In the genomic region with DNA sequence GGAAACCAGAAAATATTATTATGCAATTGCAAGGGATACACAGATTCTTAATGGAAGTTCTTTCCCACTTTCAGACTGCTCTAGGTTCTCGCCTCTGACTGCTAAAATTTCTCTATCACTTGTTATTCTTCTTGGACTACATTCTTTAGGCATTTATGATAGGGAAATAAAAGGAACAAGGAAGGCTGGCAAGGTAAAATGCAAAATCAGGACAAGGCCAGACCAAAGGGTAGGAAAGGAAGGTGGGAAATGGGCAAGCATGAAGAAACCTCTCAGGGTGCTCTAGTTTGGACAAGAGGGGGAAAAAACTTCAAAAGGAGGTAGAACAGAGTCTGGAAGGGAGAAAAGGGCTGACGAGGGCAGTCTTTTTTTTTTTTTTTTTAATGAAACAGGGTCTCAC, we compare ENCODE assay signal across 15 cellular contexts. TPM values are rescaled to one million over a fixed set of nuclear protein-coding genes. Genes with fewer than 3 reads are reported as not detected.
A peak's percentile ranks its signal among the peaks of the same experiment; 100 is the strongest.
DNase-seq lines count a peak whose midpoint lies in the region; ATAC-seq and TF ChIP-seq lines count a peak whose summit lies in the region.
"Had no signal": no experiment of that assay in that cellular context is flagged by ENCODE, and none has a peak within 500 bp of the region (broad histone marks: within the 10 kb centered on the region; RNA-seq: fewer than 3 reads in every experiment).

No MANE protein-coding gene starts in this region.

- TF ChIP-seq EP300 in esophagus muscularis mucosa (IDR thresholded peaks at IDR 0.05): no peak

- intact Hi-C loops in MCF 10A (cut with micrococcal nuclease): no loop called here
- intact Hi-C loops in mammary epithelial cell (cut with micrococcal nuclease): no loop called here
- intact Hi-C loops in esophagus muscularis mucosa (cut with DNase I): no loop called here
- intact Hi-C loops in mucosa of descending colon (cut with DNase I, micrococcal nuclease): no loop called here

- H3K36me3 ChIP-seq in mammary epithelial cell (ENCODE audit: insufficient read depth, low read length) (no peaks in the 10 kb centered on the region), esophagus muscularis mucosa (peaks cover 0 to 67% (median 20%) of the 10 kb centered on the region in 4 donors), mucosa of descending colon (ENCODE audit: low read depth) (no peaks in the 10 kb centered on the region)
- H3K36me3 ChIP-seq: BLaER1 had no signal

- H2AFZ ChIP-seq in mammary epithelial cell (ENCODE audit: low read depth, low read length): no peak overlapping the region

- no peaks in the 10 kb centered on the region for H3K4me1 ChIP-seq in mammary epithelial cell (ENCODE audit: insufficient read depth, low read length)
- H3K4me1 ChIP-seq in esophagus muscularis mucosa: no peaks in the 10 kb centered on the region
- H3K4me1 ChIP-seq in mucosa of descending colon (ENCODE audit: low read depth): peaks cover 11% of the 10 kb centered on the region
- H3K4me1 ChIP-seq: BLaER1 had no signal

- CTCF ChIA-PET in MCF 10A (lab: Yijun Ruan, JAX) (no interaction called here), mammary epithelial cell (lab: Charles Lee; ENCODE audit: low non-redundant PET) (no interaction called here)

- H3K79me2 ChIP-seq in mammary epithelial cell (ENCODE audit: insufficient read depth, low read length): no peaks in the 10 kb centered on the region

- no peak for TF ChIP-seq POLR2A in esophagus muscularis mucosa (IDR thresholded peaks at IDR 0.05; ENCODE audit: low read depth)

- H3K27me3 ChIP-seq in mammary epithelial cell (ENCODE audit: insufficient read depth, low read length): no peaks in the 10 kb centered on the region
- no peaks in the 10 kb centered on the region for H3K27me3 ChIP-seq in esophagus muscularis mucosa
- H3K27me3 ChIP-seq: BLaER1 had no signal

- H3K36me3 Mint-ChIP-seq in MCF 10A (ENCODE audit: insufficient read depth, unreplicated experiment): no peaks in the 10 kb centered on the region
- H3K36me3 Mint-ChIP-seq: CD14-positive monocyte had no signal

- no peak overlapping the region for H3K9ac ChIP-seq in mammary epithelial cell (ENCODE audit: insufficient read depth, low read length)
- H3K9ac ChIP-seq: BLaER1 had no signal

- in situ Hi-C loops in mammary epithelial cell (cut with MboI; ENCODE audit: low sequenced_read_pairs in 2 of 2) (no loop called here), GM13976 (cut with MboI; ENCODE audit: low sequenced_read_pairs, unreplicated experiment) (loop anchor here (10.0 kb wide), 1 partner anchor 57 kb away; no protein-coding TSS in a partner anchor)

- BruUV-seq in MCF 10A (replicated peaks; lab: Mats Ljungman, UMichigan): no TSS peak
- BruUV-seq in mammary epithelial cell (replicated peaks; lab: Mats Ljungman, UMichigan): no TSS peak

- no peak overlapping the region for H3K27ac ChIP-seq in mammary epithelial cell (ENCODE audit: insufficient read depth, low read depth, low read length)
- H3K27ac ChIP-seq in esophagus muscularis mucosa (replicated peaks in 1 of 4): no peak overlapping the region
- H3K27ac ChIP-seq: BLaER1 had no signal

- POLR2A ChIA-PET in MCF 10A (lab: Yijun Ruan, JAX): no interaction called here

- dilution Hi-C loops in mammary epithelial cell (cut with HindIII; ENCODE audit: low sequenced_read_pairs): no loop called here

- 57% methylated on average over 2 of the region's 2 CpGs for WGBS in mammary epithelial cell (ENCODE audit: low coverage, missing lambda C conversion rate)
- 83% methylated on average over 2 of the region's 2 CpGs for WGBS in esophagus muscularis mucosa

- H3K27me3 Mint-ChIP-seq in MCF 10A (ENCODE audit: insufficient read depth, unreplicated experiment): no peaks in the 10 kb centered on the region
- H3K27me3 Mint-ChIP-seq: CD4-positive, alpha-beta memory T cell had no signal

- peak; percentile 78 for ATAC-seq in mucosa of descending colon

- TF ChIP-seq CTCF in MCF 10A (IDR thresholded peaks at IDR 0.05; ENCODE audit: unreplicated experiment) (no peak), mammary epithelial cell (conservative IDR thresholded peaks at IDR 0.05 in 1 of 2, IDR thresholded peaks at IDR 0.05 in 1 of 2; ENCODE audit: extremely low read depth in 1 of 2, insufficient read depth in 1 of 2, low read depth in 1 of 2, low read length in 2 of 2) (no peak), esophagus muscularis mucosa (IDR thresholded peaks at IDR 0.05) (no peak), mucosa of descending colon (IDR thresholded peaks at IDR 0.05) (no peak), GM13976 (IDR thresholded peaks at IDR 0.05; ENCODE audit: borderline replicate concordance, control extremely low read depth, extremely low read depth, insufficient read depth, missing control alignments) (no peak)

- no peaks in the 10 kb centered on the region for H4K20me1 ChIP-seq in mammary epithelial cell (ENCODE audit: insufficient read depth, low read length)
- H4K20me1 ChIP-seq: BLaER1 had no signal

- no peaks in the 10 kb centered on the region for H3K9me3 Mint-ChIP-seq in MCF 10A (ENCODE audit: unreplicated experiment)
- H3K9me3 Mint-ChIP-seq: CD14-positive monocyte; CD4-positive, alpha-beta memory T cell; H9 had no signal

- H3K4me3 Mint-ChIP-seq in MCF 10A (ENCODE audit: unreplicated experiment): no peak overlapping the region
- H3K4me3 Mint-ChIP-seq: CD14-positive monocyte; CD4-positive, alpha-beta memory T cell; H9 had no signal

- no peak overlapping the region for H3K4me2 ChIP-seq in mammary epithelial cell (ENCODE audit: insufficient read depth, low read depth, low read length)
- H3K4me2 ChIP-seq: BLaER1 had no signal

- DNase-seq in MCF 10A (ENCODE audit: unreplicated experiment) (no peak), mammary epithelial cell (no peak), esophagus muscularis mucosa (ENCODE audit: extremely low spot score) (peak; percentile 5), mucosa of descending colon (peak in 1 of 3 donors; percentile 40), hepatic stellate cell (ENCODE audit: low spot score) (no peak), RPMI8226 (no peak), GM13976 (ENCODE audit: low spot score) (no peak)
- DNase-seq: 8988T; CD4-positive, alpha-beta memory T cell; DMS153; DMS79; GF-D8; H9 had no signal

- H3K4me1 Mint-ChIP-seq in MCF 10A (ENCODE audit: insufficient read depth, unreplicated experiment): no peaks in the 10 kb centered on the region
- H3K4me1 Mint-ChIP-seq: CD4-positive, alpha-beta memory T cell had no signal

- no peak overlapping the region for H3K4me3 ChIP-seq in mammary epithelial cell (replicated peaks in 1 of 3; ENCODE audit: insufficient read depth in 1 of 3, low read depth in 2 of 3, low read length in 3 of 3)
- no peak overlapping the region for H3K4me3 ChIP-seq in esophagus muscularis mucosa
- no peak overlapping the region for H3K4me3 ChIP-seq in mucosa of descending colon
- H3K4me3 ChIP-seq: BLaER1 had no signal

- peak overlapping the region; percentile 13 for H3K27ac Mint-ChIP-seq in MCF 10A (ENCODE audit: low read depth, unreplicated experiment)
- H3K27ac Mint-ChIP-seq: H9 had no signal

- H3K9me3 ChIP-seq in mammary epithelial cell (replicated peaks; ENCODE audit: insufficient read depth, low read length) (no peaks in the 10 kb centered on the region), esophagus muscularis mucosa (no peaks in the 10 kb centered on the region), mucosa of descending colon (no peaks in the 10 kb centered on the region)
- H3K9me3 ChIP-seq: BLaER1 had no signal

RNA-seq across cellular contexts. Expression of a gene that starts 26.2 kb away (rescaled TPM):
- 76.9 and 84.7 TPM in 2 replicates for total RNA-seq in MCF 10A (2022)
- total RNA-seq in mammary epithelial cell: 100 to 1,000 TPM; 100 to 108 TPM
- polyA plus RNA-seq in mammary epithelial cell: 217 TPM
- 159 TPM for polyA minus RNA-seq in mammary epithelial cell
- 10 to 100 TPM; 84.3 to 90.2 (median 89.3) TPM for total RNA-seq in esophagus muscularis mucosa
- total RNA-seq in mucosa of descending colon: 10 to 100 TPM; 44.8 to 69.8 (median 51.3) TPM

RNA-seq across cellular contexts. Expression of a gene that starts 27.1 kb away (rescaled TPM):
- total RNA-seq in MCF 10A (2022) (20.2 and 29.2 TPM in 2 replicates), mammary epithelial cell (10 to 100 TPM; 18.5 to 29.4 TPM), esophagus muscularis mucosa (10 to 100 TPM; 28.0 to 51.7 (median 35.8) TPM), mucosa of descending colon (100 to 1,000 TPM in 2 of 3 donors, 10 to 100 TPM in 1; 78.0 to 143 (median 108) TPM)
- polyA plus RNA-seq in mammary epithelial cell: 33.0 TPM
- polyA minus RNA-seq in mammary epithelial cell: 81.4 TPM

RNA-seq across cellular contexts. Expression of a gene that starts 51.8 kb away (rescaled TPM):
- 49.4 and 55.5 TPM in 2 replicates for total RNA-seq in MCF 10A (2022)
- total RNA-seq in mammary epithelial cell: 10 to 100 TPM; 28.3 to 34.8 TPM
- polyA plus RNA-seq in mammary epithelial cell: 36.9 TPM
- polyA minus RNA-seq in mammary epithelial cell: 49.1 TPM
- 10 to 100 TPM; 23.4 to 27.4 (median 26.0) TPM for total RNA-seq in esophagus muscularis mucosa
- total RNA-seq in mucosa of descending colon: 10 to 100 TPM; 11.1 to 19.8 (median 15.7) TPM
